In genomic region chr11:1531961-1532586, GRCh38 we compare ENCODE assay signal across 8 cellular contexts. TPM values are rescaled to one million over a fixed set of nuclear protein-coding genes. Genes with fewer than 3 reads are reported as not detected.
DNase-seq lines count a peak whose midpoint lies in the region; ATAC-seq and TF ChIP-seq lines count a peak whose summit lies in the region.

No MANE protein-coding gene starts in this region.

- ATAC-seq in Right ventricle myocardium superior (ENCODE audit: poor library complexity) (peak; percentile 92), GM18873 (IDR thresholded peaks at IDR 0.05; ENCODE audit: low FRiP score, unreplicated experiment) (no peak)

- H3K4me3 ChIP-seq in BLaER1, result no peak overlapping the region

- H3K27me3 ChIP-seq in BLaER1, result no peaks in the 10 kb centered on the region

- no peak for TF ChIP-seq POLR2A in erythroblast (IDR thresholded peaks at IDR 0.05; ENCODE audit: low read length)

- H3K4me1 ChIP-seq in BLaER1, result peaks cover under 1% of the 10 kb centered on the region; the same call in 1 of the 2 replicates

- DNase-seq in anterior cingulate cortex (lab: John Stamatoyannopoulos, UW), result peak in 53 of 58 donors; percentile 15 to 83 (median 53)
- DNase-seq in Right ventricle myocardium superior, result peak; percentile 86
- peak; percentile 44 for DNase-seq in putamen (ENCODE audit: low spot score)
- no peak for DNase-seq in iPS-NIHi11 (ENCODE audit: low spot score)
- DNase-seq in erythroblast (lab: John Stamatoyannopoulos, UW), result no peak
- DNase-seq in NCI-H1930 (lab: John Stamatoyannopoulos, UW), result no peak

- peak overlapping the region; percentile 15; the same call in 1 of the 2 replicates for H3K9ac ChIP-seq in BLaER1

- H4K20me1 ChIP-seq in BLaER1, result peaks cover 100% of the 10 kb centered on the region

- intact Hi-C loops in Right ventricle myocardium superior (cut with DNase I), result loop anchor here (10.0 kb wide), 1 partner anchor 227 kb away; the partner anchor contains the start of gene TOLLIP

- no peak overlapping the region for H3K4me2 ChIP-seq in BLaER1

- no peaks in the 10 kb centered on the region for H3K9me3 ChIP-seq in BLaER1

- peaks cover 54% of the 10 kb centered on the region for H3K36me3 ChIP-seq in BLaER1

- no peak overlapping the region for H3K27ac ChIP-seq in BLaER1

RNA-seq across cellular contexts. Expression of gene DUSP8, which starts 40.0 kb away (rescaled TPM):
- total RNA-seq in Right ventricle myocardium superior, result 7.7 TPM

RNA-seq across cellular contexts. Expression of gene MOB2, which starts 45.5 kb away (rescaled TPM):
- total RNA-seq in Right ventricle myocardium superior, result 46.1 TPM

RNA-seq across cellular contexts. Expression of gene KRTAP5-1, which starts 53.0 kb away (rescaled TPM):
- total RNA-seq in Right ventricle myocardium superior, result not detected

Comparison
In these comparisons a context has a peak if more than half of its experiments do, and no peak if none do; other contexts are left out.
1. DNase-seq: peak in anterior cingulate cortex (53 of 58), Right ventricle myocardium superior (single experiment) and putamen (single experiment); none in iPS-NIHi11 (single experiment), erythroblast (0 of 2) and NCI-H1930 (0 of 2).